Comparison of ENCODE assay signal across 15 cellular contexts in genomic region chr10:71829171-71829570, GRCh38. TPM values are rescaled to one million over a fixed set of nuclear protein-coding genes. Genes with fewer than 3 reads are reported as not detected.
DNase-seq lines count a peak whose midpoint lies in the region; ATAC-seq and TF ChIP-seq lines count a peak whose summit lies in the region.
"Had no signal": no experiment of that assay in that cellular context is flagged by ENCODE, and none has a peak within 500 bp of the region (broad histone marks: within the 10 kb centered on the region; RNA-seq: fewer than 3 reads in every experiment).

No MANE protein-coding gene starts in this region.

- WGBS in gastroesophageal sphincter (ENCODE audit: low coverage in 1 of 2), 2 donors: 57 to 81% methylated on average over 3 to 4 of the region's 5 CpGs

- H3K27ac ChIP-seq in gastroesophageal sphincter: no peak overlapping the region

- H3K36me3 ChIP-seq in gastroesophageal sphincter: peaks cover 0 to 97% of the 10 kb centered on the region in 2 donors

- no peak for TF ChIP-seq CTCF in gastroesophageal sphincter (IDR thresholded peaks at IDR 0.05)
- TF ChIP-seq CTCF in omental fat pad (IDR thresholded peaks at IDR 0.05): no peak

- TF ChIP-seq POLR2A in gastroesophageal sphincter (IDR thresholded peaks at IDR 0.05): no peak

- H3K9me3 ChIP-seq in gastroesophageal sphincter: no peaks in the 10 kb centered on the region
- H3K9me3 ChIP-seq: breast epithelium had no signal

- peak; percentile 77 to 83 for DNase-seq in Kasumi-1 (lab: John Stamatoyannopoulos, UW)
- DNase-seq in SKM-1 (lab: John Stamatoyannopoulos, UW; ENCODE audit: unreplicated experiment): peak; percentile 91
- no peak for DNase-seq in omental fat pad (ENCODE audit: low spot score)
- DNase-seq in activated T-cell treated with anti-CD3 and anti-CD28 coated beads, Interleukin-2, amount 50 U/mL, for 48 hours: no peak
- no peak for DNase-seq in GM03348 (ENCODE audit: low spot score)
- no peak for DNase-seq in cerebellum (ENCODE audit: low spot score)
- DNase-seq: activated CD8-positive, alpha-beta memory T cell treated with anti-CD3 and anti-CD28 coated beads, Interleukin-2, amount 10 ng/mL, durations not matched to agents 7 days and 5 days; activated naive CD4-positive, alpha-beta T cell treated with anti-CD3 and anti-CD28 coated beads, Interleukin-2, amount 10 ng/mL, durations not matched to agents 7 days and 5 days; CD4-positive, alpha-beta T cell; NCI-H526; stimulated activated naive CD4-positive, alpha-beta T cell treated with Interleukin-2 at 50 U/mL for 16 hours had no signal

- ATAC-seq in gastroesophageal sphincter: peak; percentile 57
- peak; percentile 8 for ATAC-seq in omental fat pad (ENCODE audit: low FRiP score)
- no peak for ATAC-seq in HG03565 (IDR thresholded peaks at IDR 0.05; ENCODE audit: unreplicated experiment)
- ATAC-seq: activated CD8-positive, alpha-beta memory T cell treated with anti-CD3 and anti-CD28 coated beads, Interleukin-2, amount 10 ng/mL, durations not matched to agents 7 days and 5 days had no signal

- H3K4me3 ChIP-seq in gastroesophageal sphincter: no peak overlapping the region
- H3K4me3 ChIP-seq: breast epithelium had no signal

- H3K27me3 ChIP-seq in gastroesophageal sphincter: no peaks in the 10 kb centered on the region
- H3K27me3 ChIP-seq: breast epithelium had no signal

- H3K4me1 ChIP-seq in gastroesophageal sphincter: peaks cover 0 to 36% (median 0%) of the 10 kb centered on the region in 3 donors
- H3K4me1 ChIP-seq: breast epithelium had no signal

- TF ChIP-seq EP300 in gastroesophageal sphincter (IDR thresholded peaks at IDR 0.05): no peak

RNA-seq across cellular contexts. Expression of gene PSAP, which starts 21.9 kb away (rescaled TPM):
- total RNA-seq in gastroesophageal sphincter (100 to 1,000 TPM; 604 to 881 (median 718) TPM), omental fat pad (1,000 to 10,000 TPM in 3 of 4 donors, 100 to 1,000 TPM in 1; 937 to 1,475 (median 1,210) TPM), cerebellum (366 TPM)

RNA-seq across cellular contexts. Expression of gene VSIR, which starts 55.9 kb away (rescaled TPM):
- 10 to 100 TPM; 34.7 to 83.6 (median 61.6) TPM for total RNA-seq in gastroesophageal sphincter
- total RNA-seq in omental fat pad: 100 to 1,000 TPM in 2 of 4 donors, 10 to 100 TPM in 2; 65.1 to 119 (median 86.3) TPM
- 4.7 TPM for total RNA-seq in cerebellum
- total RNA-seq: neural crest cell had no signal

Comparison
In these comparisons a context has a peak if more than half of its experiments do, and no peak if none do; other contexts are left out.
1. DNase-seq: peak in Kasumi-1 (2 of 2) and SKM-1 (single experiment); none in omental fat pad (single experiment), activated T-cell treated with anti-CD3 and anti-CD28 coated beads, Interleukin-2, amount 50 U/mL, for 48 hours (0 of 2), GM03348 (single experiment) and cerebellum (single experiment).